20 cellular contexts compared by ENCODE assay signal in the genomic region with DNA sequence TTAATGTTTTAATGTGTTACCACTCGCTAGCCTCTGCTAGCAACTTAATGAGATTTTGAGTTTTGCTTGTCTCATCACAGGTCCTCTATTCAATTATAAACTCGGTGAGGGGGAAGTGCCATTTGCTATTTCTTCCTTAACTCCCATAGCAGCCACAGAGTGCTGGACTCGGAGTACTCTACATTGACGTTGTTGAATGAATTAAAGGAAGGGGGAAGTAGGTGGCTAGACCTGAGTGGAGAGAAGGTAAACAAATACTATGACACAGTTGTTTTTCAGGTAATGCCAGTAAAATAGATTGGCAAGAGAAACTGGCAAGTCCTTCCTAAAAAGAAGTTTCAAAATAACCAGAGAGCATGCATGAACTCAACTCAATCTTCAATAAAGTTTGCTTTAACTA.
DNase-seq lines count a peak whose midpoint lies in the region; ATAC-seq, FAIRE-seq and TF ChIP-seq lines count a peak whose summit lies in the region.
"Had no signal": no experiment of that assay in that cellular context is flagged by ENCODE, and none has a peak within 500 bp of the region (broad histone marks: within the 10 kb centered on the region; RNA-seq: fewer than 3 reads in every experiment).

No MANE protein-coding gene starts in this region.

- no peak for TF ChIP-seq POLR2A in breast epithelium (IDR thresholded peaks at IDR 0.05)

- H3K9me3 ChIP-seq in breast epithelium, result no peaks in the 10 kb centered on the region
- H3K9me3 ChIP-seq: BLaER1 treated with 17β-estradiol and CSF1 and Interleukin-3, amounts not matched to agents 10 nM and 100 nM had no signal

- DNase-seq in breast epithelium (ENCODE audit: low spot score in 2 of 2) (peak in 1 of 2 donors; percentile 32), MCF 10A (ENCODE audit: unreplicated experiment) (no peak), NCI-H146 (lab: John Stamatoyannopoulos, UW) (no peak), D721Med (ENCODE audit: insufficient read length, low spot score) (no peak)
- no peak for DNase-seq in effector CD4-positive, alpha-beta T cell
- DNase-seq: DMS 273 treated with DMSO at 0.1 percent for 48 hours, EL, MM.1S, NCI-H1092 treated with DMSO at 0.1 percent for 48 hours, NCI-H1694 treated with DMSO at 0.1 percent for 48 hours, NCI-H2107, NCI-H226 had no signal

- intact Hi-C loops in breast epithelium (cut with DNase I; ENCODE audit: low total_unique reads) (no loop called here), MCF 10A (cut with micrococcal nuclease) (no loop called here)

- no peak overlapping the region for H3K4me3 Mint-ChIP-seq in MCF 10A (ENCODE audit: unreplicated experiment)
- no peak overlapping the region for H3K4me3 Mint-ChIP-seq in nephron

- ATAC-seq in esophagus mucosa, result peak; percentile 89
- ATAC-seq in GM21529 (IDR thresholded peaks at IDR 0.05; ENCODE audit: unreplicated experiment), result no peak
- ATAC-seq: HepG2 had no signal

- no peaks in the 10 kb centered on the region for H3K4me1 ChIP-seq in breast epithelium
- H3K4me1 ChIP-seq: BLaER1 treated with 17β-estradiol and CSF1 and Interleukin-3, amounts not matched to agents 10 nM and 100 nM had no signal

- no peak overlapping the region for H3K27ac Mint-ChIP-seq in MCF 10A (ENCODE audit: low read depth, unreplicated experiment)
- peak overlapping the region; percentile 32 to 75 (median 50) for H3K27ac Mint-ChIP-seq in nephron

- FAIRE-seq in D721Med (lab: Jason Lieb, UNC), result no peak
- FAIRE-seq: A204.1, HepG2 had no signal

- H3K4me1 Mint-ChIP-seq in MCF 10A (ENCODE audit: insufficient read depth, unreplicated experiment) (no peaks in the 10 kb centered on the region), nephron (no peaks in the 10 kb centered on the region)

- peak overlapping the region; percentile 68 to 75 for H3K27ac ChIP-seq in breast epithelium
- H3K27ac ChIP-seq: BLaER1 treated with 17β-estradiol and CSF1 and Interleukin-3, amounts not matched to agents 10 nM and 100 nM; KMS-11; RWPE1 had no signal

- H3K27me3 Mint-ChIP-seq in MCF 10A (ENCODE audit: insufficient read depth, unreplicated experiment) (no peaks in the 10 kb centered on the region), nephron (ENCODE audit: low read depth) (no peaks in the 10 kb centered on the region)

- H3K9me3 Mint-ChIP-seq in MCF 10A (ENCODE audit: unreplicated experiment), result peaks cover 17% of the 10 kb centered on the region
- H3K9me3 Mint-ChIP-seq in nephron, result no peaks in the 10 kb centered on the region

- no peaks in the 10 kb centered on the region for H3K36me3 ChIP-seq in breast epithelium
- H3K36me3 ChIP-seq: BLaER1 treated with 17β-estradiol and CSF1 and Interleukin-3, amounts not matched to agents 10 nM and 100 nM had no signal

- TF ChIP-seq CTCF in breast epithelium (IDR thresholded peaks at IDR 0.05) (no peak), MCF 10A (IDR thresholded peaks at IDR 0.05; ENCODE audit: unreplicated experiment) (no peak), nephron (IDR thresholded peaks at IDR 0.05; ENCODE audit: unreplicated experiment in 3 of 3) (no peak), D721Med (IDR thresholded peaks at IDR 0.05; ENCODE audit: insufficient read depth, missing control alignments) (no peak)

- no TSS peak for BruUV-seq in MCF 10A (replicated peaks; lab: Mats Ljungman, UMichigan)

- no peaks in the 10 kb centered on the region for H3K27me3 ChIP-seq in breast epithelium
- H3K27me3 ChIP-seq: BLaER1 treated with 17β-estradiol and CSF1 and Interleukin-3, amounts not matched to agents 10 nM and 100 nM had no signal

- POLR2A ChIA-PET in MCF 10A (lab: Yijun Ruan, JAX), result no interaction called here

- CTCF ChIA-PET in MCF 10A (lab: Yijun Ruan, JAX), result no interaction called here

- no peak overlapping the region for H3K4me3 ChIP-seq in breast epithelium
- H3K4me3 ChIP-seq: BLaER1 treated with 17β-estradiol and CSF1 and Interleukin-3, amounts not matched to agents 10 nM and 100 nM had no signal

- H3K36me3 Mint-ChIP-seq in MCF 10A (ENCODE audit: insufficient read depth, unreplicated experiment) (no peaks in the 10 kb centered on the region), nephron (ENCODE audit: low read depth) (no peaks in the 10 kb centered on the region)
